Comparison of ENCODE assay signal across 8 cellular contexts in genomic region chrX:140762061-140762460, GRCh38. TPM values are rescaled to one million over a fixed set of nuclear protein-coding genes. Genes with fewer than 3 reads are reported as not detected.
DNase-seq lines count a peak whose midpoint lies in the region; ATAC-seq, FAIRE-seq and TF ChIP-seq lines count a peak whose summit lies in the region.

No MANE protein-coding gene starts in this region.

- no peaks in the 10 kb centered on the region for H3K79me2 ChIP-seq in HepG2 (ENCODE audit: insufficient read depth, low read length)

- H3K4me3 ChIP-seq in Panc1 (ENCODE audit: low read depth in 2 of 2, low read length in 2 of 2) (no peak overlapping the region), coronary artery (no peak overlapping the region), HepG2 (replicated peaks in 1 of 3; ENCODE audit: insufficient read depth in 1 of 3, low read depth in 2 of 3, low read length in 3 of 3) (no peak overlapping the region), upper lobe of right lung (no peak overlapping the region)

- H4K20me1 ChIP-seq in HepG2 (ENCODE audit: insufficient read depth, low read length), result no peaks in the 10 kb centered on the region

- no peak for FAIRE-seq in HepG2 (lab: Jason Lieb, UNC)

- H3K27me3 ChIP-seq in Panc1 (ENCODE audit: control insufficient read depth, insufficient read depth, low read length) (no peaks in the 10 kb centered on the region), HepG2 (ENCODE audit: control insufficient read depth in 1 of 2, insufficient read depth in 2 of 2, low read length in 2 of 2) (peaks cover 0 to 13% of the 10 kb centered on the region in 2 experiments; a peak in 1 of 5 replicates), upper lobe of right lung (no peaks in the 10 kb centered on the region)

- no peaks in the 10 kb centered on the region for H3K9me3 ChIP-seq in Panc1 (ENCODE audit: control insufficient read depth, insufficient read depth, low read depth, low read length)
- no peaks in the 10 kb centered on the region for H3K9me3 ChIP-seq in HepG2 (ENCODE audit: low read length)
- H3K9me3 ChIP-seq in upper lobe of right lung, result no peaks in the 10 kb centered on the region

- intact Hi-C loops in Panc1 (cut with micrococcal nuclease; ENCODE audit: unreplicated experiment) (no loop called here), HepG2 (cut with micrococcal nuclease; ENCODE audit: unreplicated experiment) (no loop called here), upper lobe of right lung (cut with DNase I) (no loop called here)

- DNase-seq in D341Med (ENCODE audit: low spot score) (peak; percentile 35), Panc1 (ENCODE audit: low read depth, low spot score) (peak; percentile 25), coronary artery (ENCODE audit: low spot score) (no peak), HepG2 (ENCODE audit: low spot score) (peak; percentile 5), upper lobe of right lung (no peak), GM19240 (ENCODE audit: insufficient read length, low spot score) (no peak)

- TF ChIP-seq CTCF in Panc1 (IDR thresholded peaks at IDR 0.05) (peak; percentile 83), coronary artery (IDR thresholded peaks at IDR 0.05) (peak; percentile 68), HepG2 (CRISPR knock-in tag; IDR thresholded peaks at IDR 0.05) (peak; percentile 46), upper lobe of right lung (IDR thresholded peaks at IDR 0.05) (peak; percentile 59)

- BruUV-seq in Panc1 (replicated peaks; lab: Mats Ljungman, UMichigan) (no TSS peak), HepG2 (replicated peaks; lab: Mats Ljungman, UMichigan) (no TSS peak)

- H3K9ac ChIP-seq in HepG2 (ENCODE audit: insufficient read depth, low read depth, low read length), result no peak overlapping the region

- ATAC-seq in GM18907 (IDR thresholded peaks at IDR 0.05; ENCODE audit: unreplicated experiment) (peak; percentile 92), HG03342 (IDR thresholded peaks at IDR 0.05; ENCODE audit: unreplicated experiment) (peak; percentile 89), Panc1 (peak; percentile 94), HepG2 (peak; percentile 73), upper lobe of right lung (peak; percentile 74)

- CTCF ChIA-PET in Panc1 (lab: Charles Lee) (interaction anchor here (0.6 kb wide), 3 partner anchors 886 to 1831 kb away, joined by 3 to 4 read pairs (median 3); no protein-coding TSS in a partner anchor), HepG2 (lab: Yijun Ruan, JAX; ENCODE audit: low intra/inter-chr PET ratio, low total read pairs) (no interaction called here)

- no peaks in the 10 kb centered on the region for H3K4me1 ChIP-seq in Panc1 (ENCODE audit: control insufficient read depth, insufficient read depth, low read length)
- H3K4me1 ChIP-seq in HepG2 (ENCODE audit: insufficient read depth, low read length), result no peaks in the 10 kb centered on the region
- H3K4me1 ChIP-seq in upper lobe of right lung, result no peaks in the 10 kb centered on the region

- no peak overlapping the region for H3K27ac ChIP-seq in Panc1 (ENCODE audit: low read length)
- no peak overlapping the region for H3K27ac ChIP-seq in coronary artery
- H3K27ac ChIP-seq in HepG2 (ENCODE audit: extremely low read length, insufficient read depth, low read length), result no peak overlapping the region
- no peak overlapping the region for H3K27ac ChIP-seq in upper lobe of right lung

- no peak for TF ChIP-seq POLR2A in HepG2 (IDR thresholded peaks at IDR 0.05; ENCODE audit: insufficient read depth in 1 of 2, low read depth in 2 of 2, low read length in 2 of 2)

- in situ Hi-C loops in Panc1 (cut with HindIII; ENCODE audit: low pct_unique_long_range_greater_than_20kb, low sequenced_read_pairs), result no loop called here
- in situ Hi-C loops in HepG2 (cut with HindIII; ENCODE audit: extremely low pct_ligation_motif_present, low pct_unique_long_range_greater_than_20kb), result no loop called here

- no peak overlapping the region for H3K4me2 ChIP-seq in HepG2 (ENCODE audit: low read depth, low read length)

- POLR2A ChIA-PET in Panc1 (lab: Charles Lee) (no interaction called here), HepG2 (lab: Yijun Ruan, JAX) (no interaction called here)

- no peak for TF ChIP-seq RAD21 in HepG2 (CRISPR knock-in tag; IDR thresholded peaks at IDR 0.05)

- H2AFZ ChIP-seq in HepG2 (ENCODE audit: low read length), result no peak overlapping the region

- TF ChIP-seq EP300 in HepG2 (IDR thresholded peaks at IDR 0.05; ENCODE audit: low read depth in 2 of 2, low read length in 2 of 2) (no peak), HepG2 (CRISPR knock-in tag; IDR thresholded peaks at IDR 0.05; ENCODE audit: borderline replicate concordance) (no peak)

- 5% methylated on average over 7 of the region's 7 CpGs for WGBS in HepG2 (ENCODE audit: low lambda C conversion rate)

- H3K36me3 ChIP-seq in Panc1 (ENCODE audit: control insufficient read depth, insufficient read depth, low read length) (no peaks in the 10 kb centered on the region), HepG2 (replicated peaks in 1 of 2; ENCODE audit: control insufficient read depth in 1 of 2, insufficient read depth in 2 of 2, low read length in 2 of 2) (no peaks in the 10 kb centered on the region), upper lobe of right lung (no peaks in the 10 kb centered on the region)

TF ChIP-seq in HepG2, 621 proteins besides CTCF, POLR2A, EP300 and RAD21:
- TF ChIP-seq FOXA3 (CRISPR knock-in tag; IDR thresholded peaks at IDR 0.05) (no peak), STAG1 (CRISPR knock-in tag; IDR thresholded peaks at IDR 0.05) (peak; percentile 40; the same call in 1 of the 2 replicates)

RNA-seq across cellular contexts. Expression of gene LINC00632, which starts 52.5 kb away (rescaled TPM):
- total RNA-seq in Panc1 (2021; ENCODE audit: unreplicated experiment) (0.13 TPM), HepG2 (2016; rRNA removed; fragmentation: Illumina TruSeq; extraction: Trizol) (not detected in 2 replicates), upper lobe of right lung (221 TPM)
- polyA plus RNA-seq in Panc1 (2012; ENCODE audit: insufficient read length), result not detected
- total RNA-seq in HepG2 (2016; cell fraction: cytosol; rRNA removed; fragmentation: Illumina TruSeq; extraction: Trizol; ENCODE audit: low read depth), result 0.10 TPM in 1 of 2 replicates, not detected in the other
- 0.15 TPM in 1 of 2 replicates, not detected in the other for total RNA-seq in HepG2 (2016; cell fraction: insoluble cytoplasmic fraction; rRNA removed; fragmentation: Illumina TruSeq; extraction: Trizol)
- total RNA-seq in HepG2 (2016; cell fraction: membrane; rRNA removed; fragmentation: Illumina TruSeq; extraction: Trizol), result not detected in 2 replicates
- not detected in 2 replicates for total RNA-seq in HepG2 (2016; cell fraction: nucleus; rRNA removed; fragmentation: Illumina TruSeq; extraction: Trizol)
- polyA plus RNA-seq in HepG2 (2011; rRNA removed), result 0.10 and 0.13 TPM in 2 replicates
- 0.07 TPM in 1 of 2 replicates, not detected in the other for polyA plus RNA-seq in HepG2 (2011; cell fraction: cytosol; rRNA removed)
- polyA plus RNA-seq in HepG2 (2011; cell fraction: nucleus; rRNA removed), result not detected in 2 replicates
- polyA plus RNA-seq in HepG2 (2012), result not detected in 2 replicates
- polyA plus RNA-seq in HepG2 (2016; cell fraction: cytosol; fragmentation: Illumina TruSeq; extraction: Trizol; ENCODE audit: low read depth), result not detected in 2 replicates
- not detected in 2 replicates for polyA plus RNA-seq in HepG2 (2016; cell fraction: insoluble cytoplasmic fraction; fragmentation: Illumina TruSeq; extraction: Trizol; ENCODE audit: low read depth)
- not detected in 2 replicates for polyA plus RNA-seq in HepG2 (2016; cell fraction: membrane; fragmentation: Illumina TruSeq; extraction: Trizol; ENCODE audit: low read depth)
- not detected in 2 replicates for polyA plus RNA-seq in HepG2 (2016; cell fraction: nucleus; fragmentation: Illumina TruSeq; extraction: Trizol; ENCODE audit: insufficient read depth, low read depth)
- not detected in 2 replicates for polyA minus RNA-seq in HepG2 (2011; rRNA and poly(A)+ RNA removed; ENCODE audit: low replicate concordance)
- polyA minus RNA-seq in HepG2 (2011; cell fraction: cytosol; rRNA and poly(A)+ RNA removed), result not detected in 2 replicates
- not detected in 2 replicates for polyA minus RNA-seq in HepG2 (2011; cell fraction: nucleus; rRNA and poly(A)+ RNA removed)

Comparison
In these comparisons a context has a peak if more than half of its experiments do, and no peak if none do; other contexts are left out.
1. DNase-seq: peak in D341Med (single experiment), Panc1 (single experiment) and HepG2 (single experiment); none in coronary artery (single experiment), upper lobe of right lung (single experiment) and GM19240 (single experiment).
2. RNA of gene LINC00632, which starts 52.5 kb away (total RNA-seq): 221 TPM in upper lobe of right lung (single experiment); 0.13 TPM in Panc1 (single experiment) and 0.10 to 0.15 TPM in HepG2; every median in the first group is over 100 times any median in the second.
3. Peak in every context shown above with its lines, with median percentiles within 50 percentile points of each other: ATAC-seq and CTCF ChIP-seq.